18 cellular contexts compared by ENCODE assay signal in genomic region chr10:132612571-132613504, GRCh38.
DNase-seq lines count a peak whose midpoint lies in the region; ATAC-seq and TF ChIP-seq lines count a peak whose summit lies in the region.
"Had no signal": no experiment of that assay in that cellular context is flagged by ENCODE, and none has a peak within 500 bp of the region (broad histone marks: within the 10 kb centered on the region; RNA-seq: fewer than 3 reads in every experiment).

No MANE protein-coding gene starts in this region.

- intact Hi-C loops in sciatic nerve (cut with DNase I) = no loop called here

- H3K27ac Mint-ChIP-seq in activated T-cell treated with anti-CD3 and anti-CD28 coated beads, Interleukin-2, amount 50 U/mL, for 24 hours = no peak overlapping the region
- no peak overlapping the region for H3K27ac Mint-ChIP-seq in activated T-cell treated with anti-CD3 and anti-CD28 coated beads, Interleukin-2, amount 50 U/mL, for 72 hours
- H3K27ac Mint-ChIP-seq: activated CD8-positive, alpha-beta memory T cell treated with anti-CD3 and anti-CD28 coated beads, Interleukin-2, amount 10 ng/mL, durations not matched to agents 7 days and 5 days; CD8-positive, alpha-beta T cell had no signal

- no peaks in the 10 kb centered on the region for H3K9me3 ChIP-seq in RWPE2 (ENCODE audit: severe bottlenecking)

- no peak overlapping the region for H3K27ac ChIP-seq in RWPE2 (ENCODE audit: poor library complexity, severe bottlenecking)

- H3K4me1 Mint-ChIP-seq in activated T-cell treated with anti-CD3 and anti-CD28 coated beads, Interleukin-2, amount 50 U/mL, for 24 hours (ENCODE audit: low read depth) = peaks cover 40% of the 10 kb centered on the region
- H3K4me1 Mint-ChIP-seq in activated T-cell treated with anti-CD3 and anti-CD28 coated beads, Interleukin-2, amount 50 U/mL, for 72 hours (ENCODE audit: low read depth) = peaks cover 44% of the 10 kb centered on the region

- no peak for ATAC-seq in activated T-cell treated with anti-CD3 and anti-CD28 coated beads, Interleukin-2, amount 50 U/mL, for 72 hours (replicated peaks in 1 of 2)
- ATAC-seq in RWPE2 (ENCODE audit: low read depth) (no peak), sciatic nerve (peak; percentile 40), HG03280 (IDR thresholded peaks at IDR 0.05; ENCODE audit: unreplicated experiment) (no peak)
- ATAC-seq: activated CD8-positive, alpha-beta memory T cell treated with anti-CD3 and anti-CD28 coated beads, Interleukin-2, amount 10 ng/mL, durations not matched to agents 7 days and 5 days; CD8-positive, alpha-beta T cell; naive thymus-derived CD4-positive, alpha-beta T cell had no signal

- TF ChIP-seq CTCF in RWPE2 (IDR thresholded peaks at IDR 0.05; ENCODE audit: poor library complexity, severe bottlenecking) = no peak

- no peaks in the 10 kb centered on the region for H3K36me3 ChIP-seq in RWPE2 (ENCODE audit: low read depth)

- H3K4me1 ChIP-seq in RWPE2 (ENCODE audit: insufficient read depth, poor library complexity, severe bottlenecking) = no peaks in the 10 kb centered on the region

- peaks cover 12% of the 10 kb centered on the region for H3K9me3 Mint-ChIP-seq in activated T-cell treated with anti-CD3 and anti-CD28 coated beads, Interleukin-2, amount 50 U/mL, for 24 hours
- peaks cover 0 to 7% of the 10 kb centered on the region in 2 donors for H3K9me3 Mint-ChIP-seq in activated T-cell treated with anti-CD3 and anti-CD28 coated beads, Interleukin-2, amount 50 U/mL, for 72 hours
- H3K9me3 Mint-ChIP-seq: activated naive CD4-positive, alpha-beta T cell treated with anti-CD3 and anti-CD28 coated beads, Interleukin-2, amount 50 U/mL, for 24 hours had no signal

- peaks cover 31% of the 10 kb centered on the region for H3K36me3 Mint-ChIP-seq in activated T-cell treated with anti-CD3 and anti-CD28 coated beads, Interleukin-2, amount 50 U/mL, for 24 hours (ENCODE audit: low read depth)
- peaks cover 6 to 11% of the 10 kb centered on the region in 2 donors for H3K36me3 Mint-ChIP-seq in activated T-cell treated with anti-CD3 and anti-CD28 coated beads, Interleukin-2, amount 50 U/mL, for 72 hours (ENCODE audit: insufficient read depth in 2 of 2)

- H3K27me3 Mint-ChIP-seq in activated T-cell treated with anti-CD3 and anti-CD28 coated beads, Interleukin-2, amount 50 U/mL, for 24 hours = no peaks in the 10 kb centered on the region
- H3K27me3 Mint-ChIP-seq in activated T-cell treated with anti-CD3 and anti-CD28 coated beads, Interleukin-2, amount 50 U/mL, for 72 hours (ENCODE audit: low read depth) = no peaks in the 10 kb centered on the region
- H3K27me3 Mint-ChIP-seq: activated CD8-positive, alpha-beta memory T cell treated with anti-CD3 and anti-CD28 coated beads, Interleukin-2, amount 10 ng/mL, durations not matched to agents 7 days and 5 days; activated naive CD4-positive, alpha-beta T cell treated with anti-CD3 and anti-CD28 coated beads, Interleukin-2, amount 50 U/mL, for 24 hours had no signal

- in situ Hi-C loops in ACHN (cut with HindIII; ENCODE audit: low pct_ligation_motif_present, low pct_unique_long_range_greater_than_20kb, low sequenced_read_pairs) = no loop called here

- no peak overlapping the region for H3K4me3 Mint-ChIP-seq in activated T-cell treated with anti-CD3 and anti-CD28 coated beads, Interleukin-2, amount 50 U/mL, for 24 hours
- H3K4me3 Mint-ChIP-seq in activated T-cell treated with anti-CD3 and anti-CD28 coated beads, Interleukin-2, amount 50 U/mL, for 72 hours = no peak overlapping the region
- H3K4me3 Mint-ChIP-seq: activated CD8-positive, alpha-beta memory T cell treated with anti-CD3 and anti-CD28 coated beads, Interleukin-2, amount 10 ng/mL, durations not matched to agents 7 days and 5 days; activated naive CD4-positive, alpha-beta T cell treated with anti-CD3 and anti-CD28 coated beads, Interleukin-2, amount 50 U/mL, for 24 hours; CD8-positive, alpha-beta T cell; T-helper 2 cell treated with Interferon-gamma antibody and Interleukin-4, amounts not matched to agents 5 μg/mL and 100 μg/mL, for 36 hours had no signal

- H3K4me3 ChIP-seq in RWPE2 (ENCODE audit: severe bottlenecking) = no peak overlapping the region

- no peaks in the 10 kb centered on the region for H3K27me3 ChIP-seq in RWPE2 (ENCODE audit: insufficient read depth, poor library complexity, severe bottlenecking)

- DNase-seq in activated T-cell treated with anti-CD3 and anti-CD28 coated beads, Interleukin-2, amount 50 U/mL, for 24 hours = peak; percentile 17
- DNase-seq in activated T-cell treated with anti-CD3 and anti-CD28 coated beads, Interleukin-2, amount 50 U/mL, for 72 hours = no peak
- DNase-seq in RWPE2 (ENCODE audit: low spot score) (peak; percentile 27), islet precursor cell (peak; percentile 47), sciatic nerve (ENCODE audit: low spot score) (peak; percentile 53), ACHN (no peak), NCI-H774 (lab: John Stamatoyannopoulos, UW) (no peak)
- DNase-seq: activated CD4-positive, alpha-beta T cell treated with anti-CD3 and anti-CD28 coated beads for 1 hour; activated CD8-positive, alpha-beta memory T cell treated with anti-CD3 and anti-CD28 coated beads, Interleukin-2, amount 10 ng/mL, durations not matched to agents 7 days and 5 days; CD8-positive, alpha-beta T cell; effector CD4-positive, alpha-beta T cell; naive thymus-derived CD4-positive, alpha-beta T cell; NCI-H1048; NCI-H2171; NK-92 treated with Interleukin-12 subunit alpha and Interleukin-12 subunit beta, amount 100 ng/mL, for 24 hours had no signal

Comparison
In these comparisons a context has a peak if more than half of its experiments do, and no peak if none do; other contexts are left out.
1. DNase-seq: peak in activated T-cell treated with anti-CD3 and anti-CD28 coated beads, Interleukin-2, amount 50 U/mL, for 24 hours (single experiment), RWPE2 (single experiment), islet precursor cell (single experiment) and sciatic nerve (single experiment); none in activated T-cell treated with anti-CD3 and anti-CD28 coated beads, Interleukin-2, amount 50 U/mL, for 72 hours (0 of 2), ACHN (single experiment) and NCI-H774 (single experiment).